In genomic region chrX:117059848-117060247, GRCh38 we compare ENCODE assay signal across 11 cellular contexts.
"Had no signal": no experiment of that assay in that cellular context is flagged by ENCODE, and none has a peak within 500 bp of the region (broad histone marks: within the 10 kb centered on the region; RNA-seq: fewer than 3 reads in every experiment).

No MANE protein-coding gene starts in this region.

- H3K9ac ChIP-seq: GM23248 had no signal

- H3K4me1 ChIP-seq: HAP-1 had no signal

- H2AFZ ChIP-seq: GM23248, GM23338 had no signal

- H3K27ac Mint-ChIP-seq: GM23338, H9, HFFc6 had no signal

- FAIRE-seq: H1, H54 had no signal

- H3K36me3 ChIP-seq: HAP-1 had no signal

- H3K4me3 ChIP-seq: GM23248, GM23338, HAP-1 had no signal

- H3K4me2 ChIP-seq: GM23338 had no signal

- H3K4me1 Mint-ChIP-seq: GM23338, H9 had no signal

- DNase-seq: GM23248, GOT3, H7, H9, HCEC 1CT, HFFc6 had no signal

- H3K9me3 ChIP-seq: HAP-1 had no signal

- H3K27ac ChIP-seq: GM23248 had no signal

- H3K4me3 Mint-ChIP-seq: GM23338, H9, HFFc6 had no signal

- H3K9me3 Mint-ChIP-seq: GM23338 had no signal

- ATAC-seq: GM23338, HCT116 had no signal
